Comparison of ENCODE assay signal across 17 cellular contexts in genomic region chr7:27182285-27182827, GRCh38. TPM values are rescaled to one million over a fixed set of nuclear protein-coding genes. Genes with fewer than 3 reads are reported as not detected.
DNase-seq lines count a peak whose midpoint lies in the region; ATAC-seq and TF ChIP-seq lines count a peak whose summit lies in the region.
"Had no signal": no experiment of that assay in that cellular context is flagged by ENCODE, and none has a peak within 500 bp of the region (broad histone marks: within the 10 kb centered on the region; RNA-seq: fewer than 3 reads in every experiment).

No MANE protein-coding gene starts in this region.

- H3K4me1 Mint-ChIP-seq in IgD-negative memory B cell (peaks cover 13 to 25% (median 15%) of the 10 kb centered on the region in 3 donors), CD14-positive monocyte (peaks cover 44% of the 10 kb centered on the region)

- peak overlapping the region in 1 of 4 donors; percentile 66 for H3K4me3 Mint-ChIP-seq in IgD-negative memory B cell
- peak overlapping the region in 1 of 2 donors; percentile 81 for H3K4me3 Mint-ChIP-seq in CD14-positive monocyte

- H3K27ac Mint-ChIP-seq in IgD-negative memory B cell = peak overlapping the region in 2 of 3 donors; percentile 94 to 97
- H3K27ac Mint-ChIP-seq in CD14-positive monocyte = no peak overlapping the region

- no peak for ATAC-seq in sciatic nerve
- ATAC-seq in HG03108 (IDR thresholded peaks at IDR 0.05; ENCODE audit: unreplicated experiment) = no peak
- ATAC-seq: GM12878, heart left ventricle, left ventricle myocardium superior had no signal

- DNase-seq in COR-L47 (lab: John Stamatoyannopoulos, UW) (peak; percentile 18), islet precursor cell (peak; percentile 53), sciatic nerve (ENCODE audit: low spot score) (peak; percentile 54), substantia nigra (lab: John Stamatoyannopoulos, UW) (no peak), CD14-positive monocyte (ENCODE audit: low spot score) (no peak), HPDE6-E6E7 (ENCODE audit: extremely low spot score) (no peak)
- DNase-seq: AML-193; heart left ventricle; left ventricle myocardium superior; NCI-H226; stimulated activated CD4-positive, alpha-beta T cell treated with anti-CD3 and anti-CD28 coated beads, Interleukin-1b, Interleukin-23, amount 100 ng/mL, for 48 hours; T-helper 1 cell had no signal

- no peak overlapping the region for H3K27ac ChIP-seq in substantia nigra (ENCODE audit: low read depth, low read length, poor library complexity, severe bottlenecking)
- H3K27ac ChIP-seq: breast epithelium had no signal

- H3K36me3 Mint-ChIP-seq in IgD-negative memory B cell = peaks cover 3% of the 10 kb centered on the region
- H3K36me3 Mint-ChIP-seq in CD14-positive monocyte = peaks cover 10 to 23% of the 10 kb centered on the region in 2 donors

- no peak for TF ChIP-seq CTCF in CD14-positive monocyte (IDR thresholded peaks at IDR 0.05)

- peaks cover 51% of the 10 kb centered on the region for H3K27me3 Mint-ChIP-seq in IgD-negative memory B cell
- peaks cover 91 to 96% (median 96%) of the 10 kb centered on the region in 3 donors for H3K27me3 Mint-ChIP-seq in CD14-positive monocyte (ENCODE audit: low read depth in 3 of 3)

- H3K9me3 Mint-ChIP-seq in IgD-negative memory B cell = peaks cover 0 to 6% (median 0%) of the 10 kb centered on the region in 3 donors
- H3K9me3 Mint-ChIP-seq in CD14-positive monocyte = peaks cover 3 to 39% (median 17%) of the 10 kb centered on the region in 7 donors

- intact Hi-C loops in sciatic nerve (cut with DNase I) = no loop called here
- intact Hi-C loops in CD14-positive monocyte (cut with micrococcal nuclease) = no loop called here

RNA-seq across cellular contexts. Expression of gene HOXA11, which starts 2.7 kb away (rescaled TPM):
- polyA plus RNA-seq in IgD-negative memory B cell (not detected), CD14-positive monocyte (not detected)
- 1.3 TPM for total RNA-seq in sciatic nerve
- total RNA-seq: GM12878, heart left ventricle, left ventricle myocardium superior, osteocyte had no signal
- polyA plus RNA-seq: GM12878, heart left ventricle had no signal

RNA-seq across cellular contexts. Expression of gene HOXA10, which starts 8.2 kb away (rescaled TPM):
- 0.70 TPM for polyA plus RNA-seq in IgD-negative memory B cell
- total RNA-seq in sciatic nerve = 11.2 TPM
- 1 to 10 TPM in 1 of 2 donors, under 1 TPM in 1; 0.33 to 3.2 TPM for polyA plus RNA-seq in CD14-positive monocyte
- total RNA-seq: GM12878, left ventricle myocardium superior, osteocyte had no signal
- polyA plus RNA-seq: GM12878 had no signal

RNA-seq across cellular contexts. Expression of gene HOXA9, which starts 17.0 kb away (rescaled TPM):
- polyA plus RNA-seq in IgD-negative memory B cell = 0.20 TPM
- 7.1 TPM for total RNA-seq in sciatic nerve
- polyA plus RNA-seq in CD14-positive monocyte = 1 to 10 TPM in 1 of 2 donors, under 1 TPM in 1; 0.55 to 1.9 TPM
- total RNA-seq: GM12878, left ventricle myocardium superior, osteocyte had no signal
- polyA plus RNA-seq: GM12878, heart left ventricle had no signal

RNA-seq across cellular contexts. Expression of gene HOXA13, which starts 17.5 kb away (rescaled TPM):
- polyA plus RNA-seq in IgD-negative memory B cell (not detected), CD14-positive monocyte (not detected)
- total RNA-seq in sciatic nerve = 0.18 TPM
- total RNA-seq: GM12878, heart left ventricle, left ventricle myocardium superior, osteocyte had no signal
- polyA plus RNA-seq: GM12878, heart left ventricle had no signal

RNA-seq across cellular contexts. Expression of gene HOXA7, which starts 25.9 kb away (rescaled TPM):
- polyA plus RNA-seq in IgD-negative memory B cell (1.0 TPM), CD14-positive monocyte (not detected)
- total RNA-seq in sciatic nerve = 6.2 TPM
- total RNA-seq: GM12878, left ventricle myocardium superior, osteocyte had no signal
- polyA plus RNA-seq: GM12878, heart left ventricle had no signal

Comparison
In these comparisons a context has a peak if more than half of its experiments do, and no peak if none do; other contexts are left out.
1. DNase-seq: peak in COR-L47 (single experiment), islet precursor cell (single experiment) and sciatic nerve (single experiment); none in substantia nigra (0 of 49), CD14-positive monocyte (single experiment) and HPDE6-E6E7 (single experiment).
2. H3K27ac Mint-ChIP-seq: peak in IgD-negative memory B cell (2 of 3); none in CD14-positive monocyte (0 of 7).